ENCODE assay signal across 23 cellular contexts in genomic region chr10:49783645-49784044, GRCh38. TPM values are rescaled to one million over a fixed set of nuclear protein-coding genes. Genes with fewer than 3 reads are reported as not detected.
DNase-seq lines count a peak whose midpoint lies in the region; TF ChIP-seq lines count a peak whose summit lies in the region.
"Had no signal": no experiment of that assay in that cellular context is flagged by ENCODE, and none has a peak within 500 bp of the region (broad histone marks: within the 10 kb centered on the region; RNA-seq: fewer than 3 reads in every experiment).

No MANE protein-coding gene starts in this region.

- no peaks in the 10 kb centered on the region for H3K79me1 ChIP-seq in neuronal stem cell (ENCODE audit: low read depth, low read length)

- H3K36me3 ChIP-seq in Loucy (ENCODE audit: insufficient read depth, low read length) (no peaks in the 10 kb centered on the region), neuronal stem cell (replicated peaks in 1 of 2; ENCODE audit: control insufficient read depth in 2 of 2, insufficient read depth in 2 of 2, low read length in 2 of 2) (no peaks in the 10 kb centered on the region)
- H3K36me3 ChIP-seq: heart left ventricle, right atrium auricular region had no signal

- H3K4me3 ChIP-seq in Loucy (ENCODE audit: low read length, poor library complexity, severe bottlenecking) (no peak overlapping the region), choroid plexus epithelial cell (ENCODE audit: low read depth, low read length) (no peak overlapping the region), neuronal stem cell (ENCODE audit: low read length in 2 of 2) (no peak overlapping the region)
- H3K4me3 ChIP-seq: heart left ventricle, lung, right atrium auricular region had no signal

- H4K8ac ChIP-seq in neuronal stem cell (ENCODE audit: low read depth, low read length): no peak overlapping the region

- H3K9me2 ChIP-seq in Loucy (replicated peaks; ENCODE audit: low read depth, low read length): no peaks in the 10 kb centered on the region

- no peak overlapping the region for H3K23ac ChIP-seq in neuronal stem cell (ENCODE audit: low read depth, low read length, poor library complexity)

- H3K4me1 ChIP-seq in Loucy (ENCODE audit: insufficient read depth, low read length, poor library complexity, severe bottlenecking) (no peaks in the 10 kb centered on the region), neuronal stem cell (ENCODE audit: control insufficient read depth in 2 of 2, insufficient read depth in 1 of 2, low read depth in 1 of 2, low read length in 2 of 2) (peaks cover 6% of the 10 kb centered on the region in 2 donors)
- H3K4me1 ChIP-seq: right atrium auricular region had no signal

- H2BK12ac ChIP-seq in neuronal stem cell (ENCODE audit: low read length): no peak overlapping the region

- H3F3A ChIP-seq in Loucy (ENCODE audit: low read depth): no peaks in the 10 kb centered on the region

- H3K4me2 ChIP-seq in Loucy (ENCODE audit: low read depth, low read length, poor library complexity, severe bottlenecking) (no peak overlapping the region), neuronal stem cell (ENCODE audit: insufficient read depth, low read length, poor library complexity, severe bottlenecking) (no peak overlapping the region)

- no peak overlapping the region for H3K4ac ChIP-seq in neuronal stem cell (ENCODE audit: low read length)

- H3K27me3 ChIP-seq in Loucy (ENCODE audit: insufficient read depth, low read length, poor library complexity, severe bottlenecking) (no peaks in the 10 kb centered on the region), neuronal stem cell (ENCODE audit: control insufficient read depth in 3 of 3, insufficient read depth in 3 of 3, low read depth in 1 of 3, low read length in 3 of 3) (no peaks in the 10 kb centered on the region)
- H3K27me3 ChIP-seq: right atrium auricular region had no signal

- H3K9me3 ChIP-seq in Loucy (ENCODE audit: insufficient read depth, low read depth, low read length): no peaks in the 10 kb centered on the region
- H3K9me3 ChIP-seq in neuronal stem cell (replicated peaks in 1 of 2; ENCODE audit: control insufficient read depth in 2 of 2, insufficient read depth in 1 of 2, low read depth in 1 of 2, low read length in 2 of 2): no peaks in the 10 kb centered on the region
- H3K9me3 ChIP-seq: heart left ventricle, right atrium auricular region had no signal

- H3K9ac ChIP-seq in Loucy (ENCODE audit: low read depth, low read length, poor library complexity, severe bottlenecking) (no peak overlapping the region), neuronal stem cell (ENCODE audit: low read depth, low read length, poor library complexity) (no peak overlapping the region)

- peak; percentile 23 for DNase-seq in NCI-H146 (lab: John Stamatoyannopoulos, UW)
- no peak for DNase-seq in NCI-H146 treated with DMSO at 0.1 percent for 48 hours (lab: John Stamatoyannopoulos, UW; ENCODE audit: unreplicated experiment)
- no peak for DNase-seq in choroid plexus epithelial cell (ENCODE audit: low read depth)
- DNase-seq in neuronal stem cell (ENCODE audit: low spot score): no peak
- DNase-seq in GF-D8 (lab: John Stamatoyannopoulos, UW): no peak
- no peak for DNase-seq in ureter (ENCODE audit: low spot score)
- DNase-seq in HPDE6-E6E7 (ENCODE audit: extremely low spot score): no peak
- DNase-seq: activated CD4-positive, alpha-beta memory T cell treated with anti-CD3 and anti-CD28 coated beads for 36 hours; activated CD4-positive, CD25-positive, alpha-beta regulatory T cell; activated naive CD4-positive, alpha-beta T cell; activated T-cell treated with anti-CD3 and anti-CD28 coated beads, Interleukin-2, amount 50 U/mL, for 24 hours; amniotic stem cell; C1 segment of cervical spinal cord; DMS79; HCEC 1CT; heart left ventricle; NCI-H1694; NCI-H2227 treated with DMSO at 0.1 percent for 48 hours; NK-92 treated with Interleukin-12 subunit alpha and Interleukin-12 subunit beta, amount 100 ng/mL, for 24 hours; stimulated activated CD4-positive, alpha-beta T cell treated with anti-CD3 and anti-CD28 coated beads, Interleukin-12 subunit alpha, Interleukin-12 subunit beta, amount 100 ng/mL, for 4 hours had no signal

- H2BK120ac ChIP-seq in neuronal stem cell (ENCODE audit: low read depth, low read length): no peak overlapping the region

- no peak overlapping the region for H2BK15ac ChIP-seq in neuronal stem cell (ENCODE audit: low read length)

- no peak overlapping the region for H2AK5ac ChIP-seq in neuronal stem cell (ENCODE audit: low read depth, low read length)

- no peak overlapping the region for H3K27ac ChIP-seq in neuronal stem cell (replicated peaks; ENCODE audit: low read length)
- H3K27ac ChIP-seq: heart left ventricle, right atrium auricular region had no signal

- WGBS in neuronal stem cell (ENCODE audit: extremely low coverage in 2 of 2, insufficient read length in 2 of 2, insufficient replicate concordance in 1 of 2), 2 donors: no CpG with 5 or more reads among the region's 5 CpGs

- TF ChIP-seq CTCF in Loucy (conservative IDR thresholded peaks at IDR 0.05; ENCODE audit: low read length) (0 out of 2 replicates have a peak, but pooled peaks have one; percentile 9), choroid plexus epithelial cell (conservative IDR thresholded peaks at IDR 0.05; ENCODE audit: low read depth, low read length) (peak; percentile 14)

- H3K18ac ChIP-seq in neuronal stem cell (ENCODE audit: low read length): no peak overlapping the region

- no peak overlapping the region for H2BK5ac ChIP-seq in neuronal stem cell (ENCODE audit: low read length)

- no peak overlapping the region for H3K14ac ChIP-seq in neuronal stem cell (ENCODE audit: low read length)

- no peak overlapping the region for H4K91ac ChIP-seq in neuronal stem cell (ENCODE audit: low read depth, low read length, poor library complexity)

- no peaks in the 10 kb centered on the region for H3K79me2 ChIP-seq in Loucy (ENCODE audit: insufficient read depth, low read length)

- H4K20me1 ChIP-seq in Loucy (ENCODE audit: insufficient read depth, low read length, poor library complexity, severe bottlenecking): no peaks in the 10 kb centered on the region

- no peak overlapping the region for H2AFZ ChIP-seq in Loucy (ENCODE audit: low read length)
- peak overlapping the region; percentile 44 for H2AFZ ChIP-seq in neuronal stem cell (ENCODE audit: low read length)

RNA-seq across cellular contexts. Expression of gene OGDHL, which starts 21.5 kb away (rescaled TPM):
- 0.24 TPM for polyA plus RNA-seq in neuronal stem cell (2013, experiment 1 of 2)
- polyA plus RNA-seq in neuronal stem cell (2013, experiment 2 of 2): 0.24 TPM
- total RNA-seq in ureter: 6.0 TPM
